ENCODE assay signal across 14 cellular contexts in genomic region chr9:83698976-83699585, GRCh38. TPM values are rescaled to one million over a fixed set of nuclear protein-coding genes. Genes with fewer than 3 reads are reported as not detected.
DNase-seq lines count a peak whose midpoint lies in the region; ATAC-seq and TF ChIP-seq lines count a peak whose summit lies in the region.
"Had no signal": no experiment of that assay in that cellular context is flagged by ENCODE, and none has a peak within 500 bp of the region (broad histone marks: within the 10 kb centered on the region; RNA-seq: fewer than 3 reads in every experiment).

No MANE protein-coding gene starts in this region.

- H3K27me3 Mint-ChIP-seq in activated CD8-positive, alpha-beta memory T cell treated with anti-CD3 and anti-CD28 coated beads, Interleukin-2, amount 10 ng/mL, durations not matched to agents 7 days and 5 days, result no peaks in the 10 kb centered on the region
- H3K27me3 Mint-ChIP-seq in progenitor cell of endocrine pancreas, result no peaks in the 10 kb centered on the region
- H3K27me3 Mint-ChIP-seq: stimulated activated memory B cell treated with anti-CD40 and anti-IgM and Interleukin-4, amounts not matched to agents 10 μg/mL and 1 μg/mL and 100 μg/mL, for 72 hours had no signal

- no peaks in the 10 kb centered on the region for H3K9me3 Mint-ChIP-seq in activated CD8-positive, alpha-beta memory T cell treated with anti-CD3 and anti-CD28 coated beads, Interleukin-2, amount 10 ng/mL, durations not matched to agents 7 days and 5 days (ENCODE audit: low read depth)
- no peaks in the 10 kb centered on the region for H3K9me3 Mint-ChIP-seq in progenitor cell of endocrine pancreas (ENCODE audit: low read depth)
- H3K9me3 Mint-ChIP-seq: stimulated activated memory B cell treated with anti-CD40 and anti-IgM and Interleukin-4, amounts not matched to agents 10 μg/mL and 1 μg/mL and 100 μg/mL, for 72 hours had no signal

- CTCF ChIA-PET in activated CD8-positive, alpha-beta memory T cell treated with anti-CD3 and anti-CD28 coated beads, Interleukin-2, amount 10 ng/mL, durations not matched to agents 7 days and 5 days (lab: Charles Lee), result interaction anchor here (1.2 kb wide), 2 partner anchors 50 to 75 kb away, joined by 3 read pairs; no protein-coding TSS in a partner anchor

- peak overlapping the region; percentile 33 for H3K4me3 Mint-ChIP-seq in activated CD8-positive, alpha-beta memory T cell treated with anti-CD3 and anti-CD28 coated beads, Interleukin-2, amount 10 ng/mL, durations not matched to agents 7 days and 5 days
- H3K4me3 Mint-ChIP-seq in progenitor cell of endocrine pancreas (ENCODE audit: low read depth), result no peak overlapping the region
- H3K4me3 Mint-ChIP-seq: stimulated activated memory B cell treated with anti-CD40 and anti-IgM and Interleukin-4, amounts not matched to agents 10 μg/mL and 1 μg/mL and 100 μg/mL, for 72 hours had no signal

- H3K4me1 Mint-ChIP-seq in activated CD8-positive, alpha-beta memory T cell treated with anti-CD3 and anti-CD28 coated beads, Interleukin-2, amount 10 ng/mL, durations not matched to agents 7 days and 5 days, result peaks cover 48% of the 10 kb centered on the region
- peaks cover 7% of the 10 kb centered on the region for H3K4me1 Mint-ChIP-seq in progenitor cell of endocrine pancreas (ENCODE audit: low read depth)

- DNase-seq in activated CD8-positive, alpha-beta memory T cell treated with anti-CD3 and anti-CD28 coated beads, Interleukin-2, amount 10 ng/mL, durations not matched to agents 7 days and 5 days, result no peak
- no peak for DNase-seq in activated CD8-positive, alpha-beta memory T cell treated with anti-CD3 and anti-CD28 coated beads, Interleukin-2, amount 50 U/mL, for 48 hours
- DNase-seq in progenitor cell of endocrine pancreas (ENCODE audit: low spot score, unreplicated experiment) (no peak), SIG-M5 (lab: John Stamatoyannopoulos, UW) (no peak), left colon (no peak)
- DNase-seq: amniotic stem cell; effector memory CD4-positive, alpha-beta T cell; left ventricle myocardium superior; NCI-H226; Right ventricle myocardium superior had no signal

- peak; percentile 33 for ATAC-seq in activated CD8-positive, alpha-beta memory T cell treated with anti-CD3 and anti-CD28 coated beads, Interleukin-2, amount 10 ng/mL, durations not matched to agents 7 days and 5 days
- peak; percentile 48 for ATAC-seq in GM21381 (IDR thresholded peaks at IDR 0.05; ENCODE audit: unreplicated experiment)
- ATAC-seq in HG03378 (IDR thresholded peaks at IDR 0.05; ENCODE audit: unreplicated experiment), result peak; percentile 38
- ATAC-seq in GM19397 (IDR thresholded peaks at IDR 0.05; ENCODE audit: unreplicated experiment), result no peak
- no peak for ATAC-seq in left colon
- ATAC-seq: stimulated activated memory B cell treated with anti-CD40 and anti-IgM and Interleukin-4, amounts not matched to agents 10 μg/mL and 1 μg/mL and 100 μg/mL, for 72 hours had no signal

- intact Hi-C loops in left colon (cut with DNase I, micrococcal nuclease), result no loop called here

- H3K36me3 Mint-ChIP-seq in activated CD8-positive, alpha-beta memory T cell treated with anti-CD3 and anti-CD28 coated beads, Interleukin-2, amount 10 ng/mL, durations not matched to agents 7 days and 5 days, result peaks cover 18% of the 10 kb centered on the region
- no peaks in the 10 kb centered on the region for H3K36me3 Mint-ChIP-seq in progenitor cell of endocrine pancreas (ENCODE audit: insufficient read depth)

- peak overlapping the region; percentile 19 for H3K27ac Mint-ChIP-seq in activated CD8-positive, alpha-beta memory T cell treated with anti-CD3 and anti-CD28 coated beads, Interleukin-2, amount 10 ng/mL, durations not matched to agents 7 days and 5 days
- H3K27ac Mint-ChIP-seq in progenitor cell of endocrine pancreas, result peak overlapping the region; percentile 31
- H3K27ac Mint-ChIP-seq: stimulated activated memory B cell treated with anti-CD40 and anti-IgM and Interleukin-4, amounts not matched to agents 10 μg/mL and 1 μg/mL and 100 μg/mL, for 72 hours had no signal

- no peak for TF ChIP-seq CTCF in progenitor cell of endocrine pancreas (IDR thresholded peaks at IDR 0.05; ENCODE audit: unreplicated experiment)

RNA-seq across cellular contexts. Expression of gene UBQLN1, which starts 8.7 kb away (rescaled TPM):
- 10 to 100 TPM; 90.3 to 100.0 TPM for total RNA-seq in activated CD8-positive, alpha-beta memory T cell treated with anti-CD3 and anti-CD28 coated beads, Interleukin-2, amount 10 ng/mL, durations not matched to agents 7 days and 5 days
- total RNA-seq in progenitor cell of endocrine pancreas, result 103 and 108 TPM in 2 replicates
- 10 to 100 TPM; 78.1 to 79.2 TPM for total RNA-seq in left colon

Comparison
In these comparisons a context has a peak if more than half of its experiments do, and no peak if none do; other contexts are left out.
1. ATAC-seq: peak in activated CD8-positive, alpha-beta memory T cell treated with anti-CD3 and anti-CD28 coated beads, Interleukin-2, amount 10 ng/mL, durations not matched to agents 7 days and 5 days (single experiment), GM21381 (single experiment) and HG03378 (single experiment); none in GM19397 (single experiment) and left colon (single experiment).